Comparison of ENCODE assay signal across 9 cellular contexts in the genomic region with DNA sequence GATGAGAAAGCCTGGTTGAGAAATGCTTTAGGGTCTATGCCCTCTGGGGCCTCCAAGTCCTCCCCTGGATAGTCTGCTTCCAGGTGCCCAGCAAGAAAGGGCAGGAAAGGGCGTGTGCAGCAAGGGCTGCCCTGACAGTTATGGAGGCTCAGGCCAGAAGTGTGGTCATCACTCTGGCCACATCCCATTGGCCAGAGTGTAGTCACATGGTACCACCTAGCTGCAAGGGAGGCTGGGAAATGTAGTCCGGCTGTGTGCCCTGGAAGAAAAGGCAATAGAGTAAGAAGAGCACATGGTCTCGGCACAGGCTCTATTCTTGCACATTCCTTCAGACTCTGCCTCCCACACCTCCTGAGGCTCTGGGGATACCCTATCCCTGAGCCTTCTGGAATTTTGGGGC. TPM values are rescaled to one million over a fixed set of nuclear protein-coding genes. Genes with fewer than 3 reads are reported as not detected.
DNase-seq lines count a peak whose midpoint lies in the region; ATAC-seq and TF ChIP-seq lines count a peak whose summit lies in the region.
"Had no signal": no experiment of that assay in that cellular context is flagged by ENCODE, and none has a peak within 500 bp of the region (broad histone marks: within the 10 kb centered on the region; RNA-seq: fewer than 3 reads in every experiment).

No MANE protein-coding gene starts in this region.

- H3K27ac ChIP-seq in lower lobe of right lung: no peak overlapping the region

- no peak overlapping the region for H3K4me3 ChIP-seq in lower lobe of right lung

- no peak for ATAC-seq in activated CD8-positive, alpha-beta T cell treated with anti-CD3 and anti-CD28 coated beads for 36 hours
- ATAC-seq in natural killer cell (peak in 2 of 3 donors; percentile 19 to 40), HG02840 (IDR thresholded peaks at IDR 0.05; ENCODE audit: low FRiP score, unreplicated experiment) (no peak), lower lobe of right lung (no peak), HG03432 (IDR thresholded peaks at IDR 0.05; ENCODE audit: unreplicated experiment) (no peak)

- no peak overlapping the region for H3K27ac Mint-ChIP-seq in activated CD8-positive, alpha-beta T cell treated with anti-CD3 and anti-CD28 coated beads for 36 hours
- H3K27ac Mint-ChIP-seq in natural killer cell: no peak overlapping the region
- H3K27ac Mint-ChIP-seq: T-cell had no signal

- CTCF ChIA-PET in activated CD8-positive, alpha-beta T cell treated with anti-CD3 and anti-CD28 coated beads for 36 hours (lab: Charles Lee): interaction anchor here (2.9 to 6.6 kb wide), 2 partner anchors 22 to 31 kb away, joined by 10 to 75 read pairs; no protein-coding TSS in a partner anchor

- intact Hi-C loops in activated CD8-positive, alpha-beta T cell treated with anti-CD3 and anti-CD28 coated beads for 36 hours (cut with micrococcal nuclease): no loop called here
- intact Hi-C loops in natural killer cell (cut with micrococcal nuclease) (no loop called here), lower lobe of right lung (cut with DNase I) (no loop called here)

- peaks cover 28% of the 10 kb centered on the region for H3K36me3 Mint-ChIP-seq in activated CD8-positive, alpha-beta T cell treated with anti-CD3 and anti-CD28 coated beads for 36 hours (ENCODE audit: low read depth)
- H3K36me3 Mint-ChIP-seq in natural killer cell: no peaks in the 10 kb centered on the region

- peaks cover 46% of the 10 kb centered on the region for H3K4me1 ChIP-seq in lower lobe of right lung

- no peaks in the 10 kb centered on the region for H3K27me3 ChIP-seq in lower lobe of right lung (ENCODE audit: low read depth)

- H3K4me1 Mint-ChIP-seq in activated CD8-positive, alpha-beta T cell treated with anti-CD3 and anti-CD28 coated beads for 36 hours (ENCODE audit: low read depth): peaks cover 39% of the 10 kb centered on the region
- peaks cover 26 to 29% of the 10 kb centered on the region in 2 donors for H3K4me1 Mint-ChIP-seq in natural killer cell

- H3K9me3 Mint-ChIP-seq in activated CD8-positive, alpha-beta T cell treated with anti-CD3 and anti-CD28 coated beads for 36 hours: no peaks in the 10 kb centered on the region
- no peaks in the 10 kb centered on the region for H3K9me3 Mint-ChIP-seq in natural killer cell
- H3K9me3 Mint-ChIP-seq: T-cell had no signal

- H3K36me3 ChIP-seq in lower lobe of right lung: no peaks in the 10 kb centered on the region

- DNase-seq in activated CD4-positive, alpha-beta T cell treated with anti-CD3 and anti-CD28 coated beads for 48 hours: peak; percentile 64
- no peak for DNase-seq in activated CD4-positive, alpha-beta T cell treated with anti-CD3 and anti-CD28 coated beads for 1 hour
- DNase-seq in HT-29 (ENCODE audit: low spot score): peak; percentile 60
- DNase-seq in activated CD8-positive, alpha-beta T cell treated with anti-CD3 and anti-CD28 coated beads for 36 hours: peak; percentile 70
- DNase-seq in natural killer cell: no peak
- DNase-seq in lower lobe of right lung: no peak

- H3K4me3 Mint-ChIP-seq in activated CD8-positive, alpha-beta T cell treated with anti-CD3 and anti-CD28 coated beads for 36 hours: no peak overlapping the region
- no peak overlapping the region for H3K4me3 Mint-ChIP-seq in natural killer cell
- H3K4me3 Mint-ChIP-seq: T-cell had no signal

- POLR2A ChIA-PET in activated CD8-positive, alpha-beta T cell treated with anti-CD3 and anti-CD28 coated beads for 36 hours (lab: Charles Lee): no interaction called here

- no peak for TF ChIP-seq CTCF in activated CD8-positive, alpha-beta T cell treated with anti-CD3 and anti-CD28 coated beads for 36 hours (IDR thresholded peaks at IDR 0.05)
- TF ChIP-seq CTCF in natural killer cell (IDR thresholded peaks at IDR 0.05): no peak
- TF ChIP-seq CTCF in lower lobe of right lung (IDR thresholded peaks at IDR 0.05): no peak

- no peaks in the 10 kb centered on the region for H3K27me3 Mint-ChIP-seq in activated CD8-positive, alpha-beta T cell treated with anti-CD3 and anti-CD28 coated beads for 36 hours
- H3K27me3 Mint-ChIP-seq in natural killer cell (ENCODE audit: low read depth in 2 of 2): no peaks in the 10 kb centered on the region
- H3K27me3 Mint-ChIP-seq: T-cell had no signal

- no peaks in the 10 kb centered on the region for H3K9me3 ChIP-seq in lower lobe of right lung

RNA-seq across cellular contexts. Expression of a gene that starts 35.7 kb away (rescaled TPM):
- total RNA-seq in HT-29 (2014; rRNA removed; shearing (Covaris generic)): 323 and 427 TPM in 2 replicates
- 100 to 1,000 TPM; 180 to 181 TPM for total RNA-seq in activated CD8-positive, alpha-beta T cell treated with anti-CD3 and anti-CD28 coated beads for 36 hours
- total RNA-seq in natural killer cell (10 to 100 TPM; 38.7 to 85.4 (median 43.8) TPM), lower lobe of right lung (30.1 TPM)

Comparison
In these comparisons a context has a peak if more than half of its experiments do, and no peak if none do; other contexts are left out.
1. DNase-seq: peak in activated CD4-positive, alpha-beta T cell treated with anti-CD3 and anti-CD28 coated beads for 48 hours (single experiment), HT-29 (single experiment) and activated CD8-positive, alpha-beta T cell treated with anti-CD3 and anti-CD28 coated beads for 36 hours (single experiment); none in activated CD4-positive, alpha-beta T cell treated with anti-CD3 and anti-CD28 coated beads for 1 hour (single experiment), natural killer cell (single experiment) and lower lobe of right lung (single experiment).
2. ATAC-seq: peak in natural killer cell (2 of 3); none in activated CD8-positive, alpha-beta T cell treated with anti-CD3 and anti-CD28 coated beads for 36 hours (single experiment), HG02840 (single experiment), lower lobe of right lung (0 of 2) and HG03432 (single experiment).